23 cellular contexts compared by ENCODE assay signal in the genomic region with DNA sequence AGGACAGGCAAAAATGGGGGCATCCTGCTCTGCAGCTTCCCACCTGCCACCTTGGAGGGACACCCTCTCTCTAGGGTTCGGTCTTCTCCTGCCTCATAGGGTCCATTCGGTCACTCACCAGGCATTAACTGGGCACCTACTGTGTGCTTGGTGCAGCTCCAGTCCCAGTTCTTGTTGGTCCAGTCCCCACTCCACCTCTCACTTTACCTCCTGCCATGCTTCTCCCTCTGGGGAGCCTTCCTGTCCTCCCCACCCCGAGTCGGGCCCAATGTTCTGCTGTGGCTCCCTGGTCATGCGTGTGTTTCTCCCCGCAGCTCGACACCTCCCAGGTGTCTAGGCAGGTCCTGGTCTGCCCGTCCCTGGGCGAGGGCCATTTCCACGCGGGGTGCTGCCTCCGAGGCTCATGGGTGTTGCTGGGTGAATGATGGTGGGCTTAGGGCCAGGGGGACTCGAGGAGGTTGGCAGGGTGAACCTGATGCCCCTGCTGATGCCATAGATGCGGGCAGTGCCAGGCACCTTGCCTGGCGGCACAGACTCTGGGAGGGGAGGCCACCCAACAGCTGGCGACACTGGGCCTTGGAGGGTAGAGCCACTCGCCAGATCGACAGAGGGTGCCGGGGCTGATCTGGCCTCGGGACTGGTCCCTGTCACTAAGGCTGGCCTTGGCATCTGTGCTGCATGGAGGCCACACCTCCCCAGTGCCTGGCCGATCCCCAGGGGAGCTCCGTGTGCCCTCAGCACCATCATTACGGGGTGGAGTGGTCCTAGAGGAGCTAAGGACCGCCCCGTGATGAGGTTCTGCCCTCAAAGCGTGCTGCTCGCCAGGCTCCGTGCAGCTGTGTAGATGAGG.
DNase-seq lines count a peak whose midpoint lies in the region; ATAC-seq and TF ChIP-seq lines count a peak whose summit lies in the region.
"Had no signal": no experiment of that assay in that cellular context is flagged by ENCODE, and none has a peak within 500 bp of the region (broad histone marks: within the 10 kb centered on the region; RNA-seq: fewer than 3 reads in every experiment).

No MANE protein-coding gene starts in this region.

- no peak overlapping the region for H3K4me3 Mint-ChIP-seq in effector memory CD8-positive, alpha-beta T cell
- H3K4me3 Mint-ChIP-seq: central memory CD8-positive, alpha-beta T cell; stimulated activated memory B cell treated with anti-CD40 and anti-IgM and Interleukin-4, amounts not matched to agents 10 μg/mL and 1 μg/mL and 100 μg/mL, for 72 hours; T-helper 1 cell treated with Interleukin-12 subunit alpha and Interleukin-12 subunit beta and Interleukin-4 antibody, amounts not matched to agents 30 μg/mL and 1 μg/mL, for 36 hours had no signal

- POLR2A ChIA-PET in HEK293 (lab: Yijun Ruan, JAX) = no interaction called here

- intact Hi-C loops in esophagus squamous epithelium (cut with DNase I) = no loop called here

- H3K4me1 Mint-ChIP-seq in effector memory CD8-positive, alpha-beta T cell (ENCODE audit: low read depth in 2 of 2) = peaks cover 0 to 3% of the 10 kb centered on the region in 2 donors
- H3K4me1 Mint-ChIP-seq: central memory CD8-positive, alpha-beta T cell; stimulated activated memory B cell treated with anti-CD40 and anti-IgM and Interleukin-4, amounts not matched to agents 10 μg/mL and 1 μg/mL and 100 μg/mL, for 72 hours had no signal

- H3K9me3 ChIP-seq in HEK293 (ENCODE audit: control insufficient read depth, insufficient read depth, low read depth, low read length) = no peaks in the 10 kb centered on the region
- H3K9me3 ChIP-seq in esophagus squamous epithelium = no peaks in the 10 kb centered on the region

- no peak overlapping the region for H3K27ac Mint-ChIP-seq in effector memory CD8-positive, alpha-beta T cell
- H3K27ac Mint-ChIP-seq: stimulated activated memory B cell treated with anti-CD40 and anti-IgM and Interleukin-4, amounts not matched to agents 10 μg/mL and 1 μg/mL and 100 μg/mL, for 72 hours; T-helper 1 cell treated with Interleukin-12 subunit alpha and Interleukin-12 subunit beta and Interleukin-4 antibody, amounts not matched to agents 30 μg/mL and 1 μg/mL, for 36 hours had no signal

- WGBS in esophagus squamous epithelium, 2 donors = 60 to 64% methylated on average over 11 to 15 of the region's 28 CpGs

- H3K36me3 ChIP-seq in HEK293 (ENCODE audit: control insufficient read depth in 2 of 2, insufficient read depth in 1 of 2, low read length in 2 of 2) = no peaks in the 10 kb centered on the region
- H3K36me3 ChIP-seq in esophagus squamous epithelium = no peaks in the 10 kb centered on the region

- peaks cover 16 to 57% of the 10 kb centered on the region in 2 donors for H3K27me3 Mint-ChIP-seq in effector memory CD8-positive, alpha-beta T cell

- H3K4me1 ChIP-seq in HEK293 (ENCODE audit: control insufficient read depth, insufficient read depth, low read length) (no peaks in the 10 kb centered on the region), esophagus squamous epithelium (peaks cover 22 to 65% (median 36%) of the 10 kb centered on the region in 3 donors)

- peaks cover 0 to 84% (median 0%) of the 10 kb centered on the region in 4 donors for H3K27me3 ChIP-seq in esophagus squamous epithelium

- H3K27ac ChIP-seq in HEK293 (ENCODE audit: extremely low read depth, low read depth, low read length) (no peak overlapping the region), esophagus squamous epithelium (peak overlapping the region; percentile 59 to 87 (median 84)), temporal lobe (ENCODE audit: low read depth, low read length) (peak overlapping the region; percentile 31)

- TF ChIP-seq CTCF in HEK293 (tag by site-specific recombination; IDR thresholded peaks at IDR 0.05) (no peak), esophagus squamous epithelium (IDR thresholded peaks at IDR 0.05) (no peak), GM20000 (IDR thresholded peaks at IDR 0.05; ENCODE audit: extremely low read depth, missing control alignments) (no peak)

- CTCF ChIA-PET in HEK293 (lab: Yijun Ruan, JAX) = interaction anchor here (0.5 to 1.1 kb wide), 3 partner anchors 14 to 132 kb away, joined by 3 to 4 read pairs (median 3); no protein-coding TSS in a partner anchor

- H3K36me3 Mint-ChIP-seq in effector memory CD8-positive, alpha-beta T cell (ENCODE audit: insufficient read depth) = no peaks in the 10 kb centered on the region
- H3K36me3 Mint-ChIP-seq: stimulated activated memory B cell treated with anti-CD40 and anti-IgM and Interleukin-4, amounts not matched to agents 10 μg/mL and 1 μg/mL and 100 μg/mL, for 72 hours had no signal

- TF ChIP-seq POLR2A in esophagus squamous epithelium (IDR thresholded peaks at IDR 0.05) = no peak

- ATAC-seq in effector memory CD8-positive, alpha-beta T cell (replicated peaks) = no peak
- ATAC-seq: GM12878; stimulated activated memory B cell treated with anti-CD40 and anti-IgM and Interleukin-4, amounts not matched to agents 10 μg/mL and 1 μg/mL and 100 μg/mL, for 72 hours had no signal

- peak; percentile 78 for DNase-seq in NCI-H1436 (lab: John Stamatoyannopoulos, UW)
- no peak for DNase-seq in NCI-H1436 treated with DMSO at 0.1 percent for 48 hours (lab: John Stamatoyannopoulos, UW)
- no peak for DNase-seq in esophagus squamous epithelium (lab: John Stamatoyannopoulos, UW)
- no peak for DNase-seq in effector memory CD8-positive, alpha-beta T cell
- no peak for DNase-seq in SHP77 treated with DMSO at 0.1 percent for 48 hours (lab: John Stamatoyannopoulos, UW)
- no peak for DNase-seq in GM20000 (ENCODE audit: low spot score)
- DNase-seq: activated CD4-positive, alpha-beta T cell treated with anti-CD3 and anti-CD28 coated beads, Interleukin-2, amount 50 U/mL, for 48 hours; activated gamma-delta T cell treated with Interleukin-2 at 50 U/mL for 16 hours; DMS 273 treated with DMSO at 0.1 percent for 48 hours; effector CD8-positive, alpha-beta T cell; MM.1S; NCI-H1930; NCI-H446 treated with DMSO at 0.1 percent for 48 hours; occipital lobe; SHP77; trophoblast cell had no signal

- no peaks in the 10 kb centered on the region for H3K9me3 Mint-ChIP-seq in effector memory CD8-positive, alpha-beta T cell
- H3K9me3 Mint-ChIP-seq: central memory CD8-positive, alpha-beta T cell; stimulated activated memory B cell treated with anti-CD40 and anti-IgM and Interleukin-4, amounts not matched to agents 10 μg/mL and 1 μg/mL and 100 μg/mL, for 72 hours; T-helper 1 cell treated with Interleukin-12 subunit alpha and Interleukin-12 subunit beta and Interleukin-4 antibody, amounts not matched to agents 30 μg/mL and 1 μg/mL, for 36 hours had no signal

- H3K4me3 ChIP-seq in HEK293 (ENCODE audit: low read depth, low read length) (no peak overlapping the region), esophagus squamous epithelium (peak overlapping the region in 1 of 4 donors; percentile 34)
- H3K4me3 ChIP-seq: GM12878, lung had no signal

TF ChIP-seq in HEK293, 187 proteins besides CTCF, POLR2A, EP300 and RAD21:
- TF ChIP-seq ZNF138 (tag by site-specific recombination; IDR thresholded peaks at IDR 0.05; ENCODE audit: borderline replicate concordance) (no peak), ZBTB1 (tag by site-specific recombination; IDR thresholded peaks at IDR 0.05) (no peak), ZIC2 (tag by site-specific recombination; IDR thresholded peaks at IDR 0.05) (peak; percentile 82), ZNF48 (tag by site-specific recombination; IDR thresholded peaks at IDR 0.05) (no peak), ZNF626 (tag by site-specific recombination; IDR thresholded peaks at IDR 0.05) (no peak)
